In the genomic region with DNA sequence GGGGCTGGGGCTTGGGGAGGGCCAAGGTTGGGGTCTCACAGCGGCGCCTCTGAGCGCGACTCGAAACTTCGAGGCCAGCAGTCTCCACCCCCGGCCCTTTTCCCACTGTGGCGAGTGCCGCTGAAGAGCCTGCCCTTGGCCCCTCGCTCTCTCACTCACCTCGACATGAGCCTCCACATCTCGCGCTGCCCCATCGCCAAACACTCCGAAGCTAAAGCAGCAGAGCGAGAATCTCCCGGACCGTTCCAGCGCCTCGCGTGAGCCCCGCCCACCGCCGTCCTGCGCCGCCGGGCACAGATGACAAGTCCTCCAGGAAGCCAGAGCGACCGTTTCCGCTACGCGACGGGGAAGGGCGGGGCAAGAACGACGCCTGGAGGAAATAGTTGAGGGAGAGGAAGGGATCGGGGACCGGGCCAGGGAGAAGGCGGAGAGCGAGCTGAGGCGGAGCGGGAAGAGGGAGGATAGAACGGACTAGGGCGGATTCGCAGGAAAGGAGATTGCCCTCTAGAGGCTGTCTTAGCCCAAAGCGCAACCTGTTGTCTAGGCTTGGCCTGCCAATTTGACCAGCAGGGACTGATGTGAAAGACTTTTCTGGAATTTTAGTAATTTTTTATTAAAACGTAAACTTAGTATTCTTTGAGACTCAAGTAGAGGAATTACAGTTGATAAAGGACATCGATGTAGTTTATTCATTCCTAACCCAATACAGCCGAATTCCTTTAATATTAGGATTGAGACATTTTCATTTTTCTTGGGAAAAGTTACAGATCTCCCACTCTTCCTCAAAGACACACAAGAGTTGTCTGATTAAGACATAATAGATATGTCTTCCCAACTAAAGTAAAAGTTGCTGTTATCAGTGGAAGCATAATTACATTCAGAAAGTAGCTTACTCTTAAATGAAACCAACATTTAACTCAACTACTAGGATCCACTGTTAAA, we compare ENCODE assay signal across 8 cellular contexts. TPM values are rescaled to one million over a fixed set of nuclear protein-coding genes. Genes with fewer than 3 reads are reported as not detected.
DNase-seq lines count a peak whose midpoint lies in the region; ATAC-seq and TF ChIP-seq lines count a peak whose summit lies in the region.

A gene with protein sequence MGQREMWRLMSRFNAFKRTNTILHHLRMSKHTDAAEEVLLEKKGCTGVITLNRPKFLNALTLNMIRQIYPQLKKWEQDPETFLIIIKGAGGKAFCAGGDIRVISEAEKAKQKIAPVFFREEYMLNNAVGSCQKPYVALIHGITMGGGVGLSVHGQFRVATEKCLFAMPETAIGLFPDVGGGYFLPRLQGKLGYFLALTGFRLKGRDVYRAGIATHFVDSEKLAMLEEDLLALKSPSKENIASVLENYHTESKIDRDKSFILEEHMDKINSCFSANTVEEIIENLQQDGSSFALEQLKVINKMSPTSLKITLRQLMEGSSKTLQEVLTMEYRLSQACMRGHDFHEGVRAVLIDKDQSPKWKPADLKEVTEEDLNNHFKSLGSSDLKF (minus strand): TSS at position 270 of the 942 bp plus-strand sequence. CDS start 76 bp downstream, at position 194.

- no peaks in the 10 kb centered on the region for H3K9me3 ChIP-seq in AG04450 (ENCODE audit: control insufficient read depth, insufficient read depth, low read length)

- H3K4me1 Mint-ChIP-seq in activated B cell treated with CpG ODN at 0.5 μM for 24 hours, result peaks cover 46% of the 10 kb centered on the region

- intact Hi-C loops in activated B cell treated with CpG ODN at 0.5 μM for 24 hours (cut with micrococcal nuclease), result loop anchor here (1.0 to 2.0 kb wide), 7 partner anchors 25 to 879 kb away; partner anchors contain the start of genes ASNSD1, MFSD6, NEMP2 and WDR75

- H3K4me3 Mint-ChIP-seq in activated B cell treated with CpG ODN at 0.5 μM for 24 hours, result peak within 1 kb of the TSS; percentile 96

- POLR2A ChIA-PET in AG04450 (lab: Yijun Ruan, JAX), result interaction anchor here (0.9 to 1.2 kb wide), 2 partner anchors 24 to 707 kb away, joined by 3 to 5 read pairs; no protein-coding TSS in a partner anchor
- POLR2A ChIA-PET in activated B cell treated with CpG ODN at 0.5 μM for 24 hours (lab: Charles Lee), result interaction anchor here (0.7 to 2.5 kb wide), 8 partner anchors 8 to 536 kb away, joined by 3 to 10 read pairs (median 5); partner anchors contain the start of genes INPP1, ORMDL1 and PMS1

- H3K27ac Mint-ChIP-seq in activated B cell treated with CpG ODN at 0.5 μM for 24 hours, result peak within 1 kb of the TSS; percentile 94

- H3K4me3 ChIP-seq in AG04450 (ENCODE audit: low read depth, low read length), result peak within 1 kb of the TSS; percentile 83

- peaks cover 2% of the 10 kb centered on the region for H3K27me3 Mint-ChIP-seq in activated B cell treated with CpG ODN at 0.5 μM for 24 hours

- peak within 1 kb of the TSS; percentile 41 for H3K27ac ChIP-seq in AG04450 (ENCODE audit: low read depth, low read length)

- H3K36me3 Mint-ChIP-seq in activated B cell treated with CpG ODN at 0.5 μM for 24 hours (ENCODE audit: low read depth), result peaks cover 6% of the 10 kb centered on the region

- peak; percentile 91 for ATAC-seq in GM18870 (IDR thresholded peaks at IDR 0.05; ENCODE audit: unreplicated experiment)
- ATAC-seq in HG03139 (IDR thresholded peaks at IDR 0.05; ENCODE audit: unreplicated experiment), result peak; percentile 95
- ATAC-seq in activated B cell treated with CpG ODN at 0.5 μM for 24 hours (ENCODE audit: low read depth), result peak; percentile 94

- peak; percentile 93 for TF ChIP-seq CTCF in AG04450 (IDR thresholded peaks at IDR 0.05; ENCODE audit: low read depth, low read length)
- TF ChIP-seq CTCF in activated B cell treated with CpG ODN at 0.5 μM for 24 hours (IDR thresholded peaks at IDR 0.05), result no peak

- CTCF ChIA-PET in AG04450 (lab: Charles Lee), result interaction anchor here (0.5 to 2.5 kb wide), 22 partner anchors 9 to 659 kb away, joined by 3 to 10 read pairs (median 3); no protein-coding TSS in a partner anchor
- CTCF ChIA-PET in activated B cell treated with CpG ODN at 0.5 μM for 24 hours (lab: Charles Lee), result interaction anchor here (0.9 to 1.1 kb wide), 2 partner anchors 360 to 656 kb away, joined by 3 read pairs; no protein-coding TSS in a partner anchor

- DNase-seq in AG04450 (ENCODE audit: low read depth, low spot score) (peak; percentile 95), NCI-H2227 (lab: John Stamatoyannopoulos, UW; ENCODE audit: unreplicated experiment) (peak; percentile 100), activated B cell treated with CpG ODN at 0.5 μM for 24 hours (peak; percentile 82), inferior parietal cortex (ENCODE audit: extremely low spot score) (peak; percentile 97)
- peak; percentile 71 for DNase-seq in central memory CD4-positive, alpha-beta T cell
- DNase-seq in stimulated activated CD4-positive, alpha-beta T cell treated with anti-CD3 and anti-CD28 coated beads, Interleukin-12 subunit alpha, Interleukin-12 subunit beta, amount 100 ng/mL, for 24 hours (ENCODE audit: low read depth in 2 of 2), result peak; percentile 84 to 96

- no peaks in the 10 kb centered on the region for H3K27me3 ChIP-seq in AG04450 (ENCODE audit: control insufficient read depth, insufficient read depth, low read length)

- H3K9me3 Mint-ChIP-seq in activated B cell treated with CpG ODN at 0.5 μM for 24 hours, result no peaks in the 10 kb centered on the region

RNA-seq across cellular contexts. Expression of the gene that starts here (rescaled TPM):
- 16.9 and 23.8 TPM in 2 replicates for polyA plus RNA-seq in AG04450 (2011; rRNA removed)
- 10.3 and 17.0 TPM in 2 replicates for polyA minus RNA-seq in AG04450 (2011; rRNA and poly(A)+ RNA removed)
- total RNA-seq in activated B cell treated with CpG ODN at 0.5 μM for 24 hours, result 16.3 and 21.2 TPM in 2 replicates

Comparison
In these comparisons a context has a peak if more than half of its experiments do, and no peak if none do; other contexts are left out.
1. Peak in every context shown above with its lines: DNase-seq, ATAC-seq, H3K4me3 ChIP-seq and H3K27ac ChIP-seq.